ENCODE assay signal across 1 cellular context in the genomic region with DNA sequence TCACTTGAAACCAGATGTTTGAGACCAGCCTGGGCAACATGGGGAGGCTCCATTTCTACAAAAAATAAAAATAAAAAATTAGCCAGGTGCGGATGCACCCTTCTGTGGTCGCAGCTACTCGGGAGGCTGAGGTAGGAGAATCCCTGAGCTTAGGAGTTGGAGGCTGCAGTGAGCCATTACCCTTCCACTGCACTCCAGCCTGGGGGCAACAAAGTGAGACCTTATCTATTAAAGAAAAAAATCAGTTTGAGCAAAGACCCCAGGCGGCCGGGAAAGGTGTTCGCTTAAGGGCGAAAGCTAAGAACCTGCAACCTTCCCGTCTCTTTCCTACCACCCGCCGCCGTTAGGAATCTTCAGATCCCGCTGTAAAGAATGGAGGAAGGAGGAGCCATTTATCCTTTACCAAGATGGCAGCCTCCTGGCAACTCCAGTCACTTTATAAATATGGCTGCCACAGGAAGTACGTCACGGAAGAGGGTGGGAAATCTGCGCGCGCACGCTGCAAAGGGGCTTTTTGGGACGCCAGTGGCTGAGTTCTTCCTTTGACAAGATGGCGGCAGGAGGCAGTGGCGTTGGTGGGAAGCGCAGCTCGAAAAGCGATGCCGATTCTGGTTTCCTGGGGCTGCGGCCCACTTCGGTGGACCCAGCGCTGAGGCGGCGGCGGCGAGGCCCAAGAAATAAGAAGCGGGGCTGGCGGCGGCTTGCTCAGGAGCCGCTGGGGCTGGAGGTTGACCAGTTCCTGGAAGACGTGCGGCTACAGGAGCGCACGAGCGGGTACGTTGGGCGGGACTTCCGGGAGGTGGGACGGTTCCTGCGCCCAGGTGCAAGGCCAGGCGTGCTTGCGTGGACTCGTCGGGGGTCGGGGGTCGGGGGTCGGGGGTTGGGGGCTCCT.
TF ChIP-seq lines count a peak whose summit lies in the region.

Gene NOP53 (plus strand): TSS at position 537 of the 892 bp plus-strand sequence. CDS start 14 bp downstream, at position 551.

TF ChIP-seq in HepG2, 621 proteins besides CTCF, POLR2A, EP300 and RAD21 (continued from another document and continues in another):
- TF ChIP-seq SRY (CRISPR knock-in tag; IDR thresholded peaks at IDR 0.05) (peak; percentile 67; the same call in 1 of the 2 replicates), IRF2 (CRISPR knock-in tag; IDR thresholded peaks at IDR 0.05) (peak; percentile 86; the same call in 1 of the 2 replicates), ZSCAN30 (CRISPR knock-in tag; IDR thresholded peaks at IDR 0.05) (0 out of 2 replicates have a peak, but pooled peaks have one; percentile 38), NR2F6 (IDR thresholded peaks at IDR 0.05) (no peak), NR2F6 (CRISPR knock-in tag; IDR thresholded peaks at IDR 0.05) (peak; percentile 24; the same call in 1 of the 2 replicates), SYNCRIP (IDR thresholded peaks at IDR 0.05; ENCODE audit: insufficient read depth, low read depth, low read length) (no peak), ZNF644 (CRISPR knock-in tag; IDR thresholded peaks at IDR 0.05; ENCODE audit: low read depth) (peak; percentile 100), MTF2 (CRISPR knock-in tag; IDR thresholded peaks at IDR 0.05; ENCODE audit: borderline replicate concordance) (0 out of 2 replicates have a peak, but pooled peaks have one; percentile 34), ZFP36L2 (CRISPR knock-in tag; IDR thresholded peaks at IDR 0.05) (no peak), PRMT3 (CRISPR knock-in tag; IDR thresholded peaks at IDR 0.05; ENCODE audit: borderline replicate concordance, low read depth) (no peak), PAX8 (CRISPR knock-in tag; IDR thresholded peaks at IDR 0.05; ENCODE audit: borderline replicate concordance) (no peak), BHLHE40 (IDR thresholded peaks at IDR 0.05; ENCODE audit: low read length) (peak; percentile 24; the same call in 1 of the 2 replicates), ZNF263 (CRISPR knock-in tag; IDR thresholded peaks at IDR 0.05) (0 out of 2 replicates have a peak, but pooled peaks have one; percentile 49), HNRNPL (IDR thresholded peaks at IDR 0.05; ENCODE audit: low read depth, low read length) (0 out of 2 replicates have a peak, but pooled peaks have one; percentile 19), TP53 (CRISPR knock-in tag; conservative IDR thresholded peaks at IDR 0.05) (no peak), DNMT3B (CRISPR knock-in tag; conservative IDR thresholded peaks at IDR 0.05) (peak; percentile 68; the same call in 1 of the 2 replicates), EHMT2 (IDR thresholded peaks at IDR 0.05; ENCODE audit: borderline replicate concordance, low read depth, low read length) (peak; percentile 100), SMC3 (IDR thresholded peaks at IDR 0.05; ENCODE audit: low read length) (no peak), ZNF225 (CRISPR knock-in tag; IDR thresholded peaks at IDR 0.05) (no peak), MBNL3 (CRISPR knock-in tag; conservative IDR thresholded peaks at IDR 0.05) (peak; percentile 88; the same call in 1 of the 2 replicates), ZNF773 (CRISPR knock-in tag; IDR thresholded peaks at IDR 0.05; ENCODE audit: borderline replicate concordance) (no peak), SP5 (CRISPR knock-in tag; IDR thresholded peaks at IDR 0.05; ENCODE audit: borderline replicate concordance, low read depth) (peak; percentile 99), SP4 (CRISPR knock-in tag; IDR thresholded peaks at IDR 0.05) (peak; percentile 80), CBX5 (CRISPR knock-in tag; IDR thresholded peaks at IDR 0.05; ENCODE audit: borderline replicate concordance) (peak; percentile 45; the same call in 1 of the 2 replicates), YEATS2 (CRISPR knock-in tag; IDR thresholded peaks at IDR 0.05; ENCODE audit: borderline replicate concordance) (peak; percentile 87), KDM2A (CRISPR knock-in tag; IDR thresholded peaks at IDR 0.05; ENCODE audit: borderline replicate concordance, low read depth) (peak; percentile 78), FOXC1 (CRISPR knock-in tag; IDR thresholded peaks at IDR 0.05; ENCODE audit: borderline replicate concordance) (peak; percentile 40; the same call in 1 of the 2 replicates), ZSCAN12 (CRISPR knock-in tag; IDR thresholded peaks at IDR 0.05) (no peak), ZNF234 (CRISPR knock-in tag; conservative IDR thresholded peaks at IDR 0.05) (no peak), USF2 (IDR thresholded peaks at IDR 0.05; ENCODE audit: low read depth, low read length) (no peak), USF2 (CRISPR knock-in tag; IDR thresholded peaks at IDR 0.05; ENCODE audit: borderline replicate concordance) (no peak), ZNF7 (CRISPR knock-in tag; IDR thresholded peaks at IDR 0.05) (no peak), RFX3 (CRISPR knock-in tag; IDR thresholded peaks at IDR 0.05) (no peak), ZNF510 (CRISPR knock-in tag; IDR thresholded peaks at IDR 0.05; ENCODE audit: low read depth) (peak; percentile 37; the same call in 1 of the 2 replicates), ZNF136 (CRISPR knock-in tag; IDR thresholded peaks at IDR 0.05; ENCODE audit: low read depth) (peak; percentile 50; the same call in 1 of the 2 replicates), ZNF564 (CRISPR knock-in tag; IDR thresholded peaks at IDR 0.05) (no peak), ZFP37 (CRISPR knock-in tag; IDR thresholded peaks at IDR 0.05; ENCODE audit: borderline replicate concordance) (no peak; the same call in 1 of the 2 replicates), KDM3A (CRISPR knock-in tag; IDR thresholded peaks at IDR 0.05; ENCODE audit: low read depth) (0 out of 2 replicates have a peak, but pooled peaks have one; percentile 30), ZMAT3 (CRISPR knock-in tag; conservative IDR thresholded peaks at IDR 0.05) (peak; percentile 66; the same call in 1 of the 2 replicates), TFDP2 (CRISPR knock-in tag; IDR thresholded peaks at IDR 0.05) (0 out of 2 replicates have a peak, but pooled peaks have one; percentile 17), MAF1 (CRISPR knock-in tag; IDR thresholded peaks at IDR 0.05; ENCODE audit: borderline replicate concordance) (peak; percentile 39; the same call in 1 of the 2 replicates), ZNF768 (CRISPR knock-in tag; IDR thresholded peaks at IDR 0.05) (peak; percentile 37; the same call in 1 of the 2 replicates), KMT2A (CRISPR knock-in tag; IDR thresholded peaks at IDR 0.05) (peak; percentile 64; the same call in 1 of the 2 replicates), HOXA3 (CRISPR knock-in tag; IDR thresholded peaks at IDR 0.05) (peak; percentile 99), ZNF414 (CRISPR knock-in tag; IDR thresholded peaks at IDR 0.05) (no peak), ZNF607 (CRISPR knock-in tag; IDR thresholded peaks at IDR 0.05; ENCODE audit: borderline replicate concordance) (peak; percentile 49; the same call in 1 of the 2 replicates), TCF7 (IDR thresholded peaks at IDR 0.05; ENCODE audit: low read depth) (no peak)
- TF ChIP-seq, protein P1, sequence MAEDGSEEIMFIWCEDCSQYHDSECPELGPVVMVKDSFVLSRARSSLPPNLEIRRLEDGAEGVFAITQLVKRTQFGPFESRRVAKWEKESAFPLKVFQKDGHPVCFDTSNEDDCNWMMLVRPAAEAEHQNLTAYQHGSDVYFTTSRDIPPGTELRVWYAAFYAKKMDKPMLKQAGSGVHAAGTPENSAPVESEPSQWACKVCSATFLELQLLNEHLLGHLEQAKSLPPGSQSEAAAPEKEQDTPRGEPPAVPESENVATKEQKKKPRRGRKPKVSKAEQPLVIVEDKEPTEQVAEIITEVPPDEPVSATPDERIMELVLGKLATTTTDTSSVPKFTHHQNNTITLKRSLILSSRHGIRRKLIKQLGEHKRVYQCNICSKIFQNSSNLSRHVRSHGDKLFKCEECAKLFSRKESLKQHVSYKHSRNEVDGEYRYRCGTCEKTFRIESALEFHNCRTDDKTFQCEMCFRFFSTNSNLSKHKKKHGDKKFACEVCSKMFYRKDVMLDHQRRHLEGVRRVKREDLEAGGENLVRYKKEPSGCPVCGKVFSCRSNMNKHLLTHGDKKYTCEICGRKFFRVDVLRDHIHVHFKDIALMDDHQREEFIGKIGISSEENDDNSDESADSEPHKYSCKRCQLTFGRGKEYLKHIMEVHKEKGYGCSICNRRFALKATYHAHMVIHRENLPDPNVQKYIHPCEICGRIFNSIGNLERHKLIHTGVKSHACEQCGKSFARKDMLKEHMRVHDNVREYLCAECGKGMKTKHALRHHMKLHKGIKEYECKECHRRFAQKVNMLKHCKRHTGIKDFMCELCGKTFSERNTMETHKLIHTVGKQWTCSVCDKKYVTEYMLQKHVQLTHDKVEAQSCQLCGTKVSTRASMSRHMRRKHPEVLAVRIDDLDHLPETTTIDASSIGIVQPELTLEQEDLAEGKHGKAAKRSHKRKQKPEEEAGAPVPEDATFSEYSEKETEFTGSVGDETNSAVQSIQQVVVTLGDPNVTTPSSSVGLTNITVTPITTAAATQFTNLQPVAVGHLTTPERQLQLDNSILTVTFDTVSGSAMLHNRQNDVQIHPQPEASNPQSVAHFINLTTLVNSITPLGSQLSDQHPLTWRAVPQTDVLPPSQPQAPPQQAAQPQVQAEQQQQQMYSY (CRISPR knock-in tag; IDR thresholded peaks at IDR 0.05): peak; percentile 22; the same call in 1 of the 2 replicates
- TF ChIP-seq, protein P2, sequence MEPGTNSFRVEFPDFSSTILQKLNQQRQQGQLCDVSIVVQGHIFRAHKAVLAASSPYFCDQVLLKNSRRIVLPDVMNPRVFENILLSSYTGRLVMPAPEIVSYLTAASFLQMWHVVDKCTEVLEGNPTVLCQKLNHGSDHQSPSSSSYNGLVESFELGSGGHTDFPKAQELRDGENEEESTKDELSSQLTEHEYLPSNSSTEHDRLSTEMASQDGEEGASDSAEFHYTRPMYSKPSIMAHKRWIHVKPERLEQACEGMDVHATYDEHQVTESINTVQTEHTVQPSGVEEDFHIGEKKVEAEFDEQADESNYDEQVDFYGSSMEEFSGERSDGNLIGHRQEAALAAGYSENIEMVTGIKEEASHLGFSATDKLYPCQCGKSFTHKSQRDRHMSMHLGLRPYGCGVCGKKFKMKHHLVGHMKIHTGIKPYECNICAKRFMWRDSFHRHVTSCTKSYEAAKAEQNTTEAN (CRISPR knock-in tag; conservative IDR thresholded peaks at IDR 0.05): 0 out of 2 replicates have a peak, but pooled peaks have one; percentile 30
- TF ChIP-seq, protein P3, sequence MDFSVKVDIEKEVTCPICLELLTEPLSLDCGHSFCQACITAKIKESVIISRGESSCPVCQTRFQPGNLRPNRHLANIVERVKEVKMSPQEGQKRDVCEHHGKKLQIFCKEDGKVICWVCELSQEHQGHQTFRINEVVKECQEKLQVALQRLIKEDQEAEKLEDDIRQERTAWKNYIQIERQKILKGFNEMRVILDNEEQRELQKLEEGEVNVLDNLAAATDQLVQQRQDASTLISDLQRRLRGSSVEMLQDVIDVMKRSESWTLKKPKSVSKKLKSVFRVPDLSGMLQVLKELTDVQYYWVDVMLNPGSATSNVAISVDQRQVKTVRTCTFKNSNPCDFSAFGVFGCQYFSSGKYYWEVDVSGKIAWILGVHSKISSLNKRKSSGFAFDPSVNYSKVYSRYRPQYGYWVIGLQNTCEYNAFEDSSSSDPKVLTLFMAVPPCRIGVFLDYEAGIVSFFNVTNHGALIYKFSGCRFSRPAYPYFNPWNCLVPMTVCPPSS (IDR thresholded peaks at IDR 0.05): no peak
- TF ChIP-seq, protein P4, sequence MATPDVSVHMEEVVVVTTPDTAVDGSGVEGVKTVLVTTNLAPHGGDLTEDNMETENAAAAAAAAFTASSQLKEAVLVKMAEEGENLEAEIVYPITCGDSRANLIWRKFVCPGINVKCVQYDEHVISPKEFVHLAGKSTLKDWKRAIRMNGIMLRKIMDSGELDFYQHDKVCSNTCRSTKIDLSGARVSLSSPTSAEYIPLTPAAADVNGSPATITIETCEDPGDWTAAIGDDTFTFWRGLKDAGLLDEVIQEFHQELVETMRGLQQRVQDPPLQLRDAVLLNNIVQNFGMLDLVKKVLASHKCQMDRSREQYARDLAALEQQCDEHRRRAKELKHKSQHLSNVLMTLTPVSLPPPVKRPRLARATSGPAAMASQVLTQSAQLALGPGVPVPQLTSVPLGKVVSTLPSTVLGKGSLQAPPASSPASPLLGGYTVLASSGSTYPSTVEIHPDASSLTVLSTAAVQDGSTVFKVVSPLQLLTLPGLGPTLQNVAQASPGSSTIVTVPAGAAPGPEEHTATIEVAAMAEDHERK (CRISPR knock-in tag; IDR thresholded peaks at IDR 0.05; ENCODE audit: low read depth): peak; percentile 62; the same call in 1 of the 2 replicates
